In the genomic region with DNA sequence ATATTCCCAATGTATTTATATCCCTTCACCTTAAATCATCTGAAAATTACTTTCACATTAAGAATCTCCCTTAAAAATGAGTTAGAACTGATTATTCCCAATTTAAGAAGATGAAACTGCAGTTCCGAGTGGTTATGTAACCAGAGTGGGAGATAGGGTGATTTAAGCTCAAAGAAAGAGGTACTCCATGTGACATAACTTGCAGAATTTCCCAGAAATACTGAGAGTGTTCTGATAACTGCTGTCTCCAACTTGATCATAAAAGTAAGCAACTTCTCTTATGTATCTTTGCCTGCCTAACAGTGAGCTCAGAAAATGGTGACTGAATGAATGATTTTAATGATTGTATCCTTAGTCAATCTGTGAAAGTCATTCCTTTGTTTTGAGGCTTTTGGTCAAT, we compare ENCODE assay signal across 1 cellular context.
TF ChIP-seq lines count a peak whose summit lies in the region.

No MANE protein-coding gene starts in this region.

TF ChIP-seq in K562, 482 proteins besides CTCF, POLR2A, EP300 and RAD21 (continued from another document):
- TF ChIP-seq, protein P1, sequence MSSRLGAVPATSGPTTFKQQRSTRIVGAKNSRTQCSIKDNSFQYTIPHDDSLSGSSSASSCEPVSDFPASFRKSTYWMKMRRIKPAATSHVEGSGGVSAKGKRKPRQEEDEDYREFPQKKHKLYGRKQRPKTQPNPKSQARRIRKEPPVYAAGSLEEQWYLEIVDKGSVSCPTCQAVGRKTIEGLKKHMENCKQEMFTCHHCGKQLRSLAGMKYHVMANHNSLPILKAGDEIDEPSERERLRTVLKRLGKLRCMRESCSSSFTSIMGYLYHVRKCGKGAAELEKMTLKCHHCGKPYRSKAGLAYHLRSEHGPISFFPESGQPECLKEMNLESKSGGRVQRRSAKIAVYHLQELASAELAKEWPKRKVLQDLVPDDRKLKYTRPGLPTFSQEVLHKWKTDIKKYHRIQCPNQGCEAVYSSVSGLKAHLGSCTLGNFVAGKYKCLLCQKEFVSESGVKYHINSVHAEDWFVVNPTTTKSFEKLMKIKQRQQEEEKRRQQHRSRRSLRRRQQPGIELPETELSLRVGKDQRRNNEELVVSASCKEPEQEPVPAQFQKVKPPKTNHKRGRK (tag; IDR thresholded peaks at IDR 0.05) = no peak
